12 cellular contexts compared by ENCODE assay signal in genomic region chr18:74806073-74806472, GRCh38.
DNase-seq lines count a peak whose midpoint lies in the region; ATAC-seq and TF ChIP-seq lines count a peak whose summit lies in the region.
"Had no signal": no experiment of that assay in that cellular context is flagged by ENCODE, and none has a peak within 500 bp of the region (broad histone marks: within the 10 kb centered on the region; RNA-seq: fewer than 3 reads in every experiment).

No MANE protein-coding gene starts in this region.

- H3K4me1 Mint-ChIP-seq in stimulated activated effector memory CD8-positive, alpha-beta T cell treated with anti-CD3 and anti-CD28 coated beads, Interleukin-12 subunit alpha, Interleukin-12 subunit beta, amount 100 ng/mL, for 72 hours, result peaks cover 8% of the 10 kb centered on the region

- POLR2A ChIA-PET in HEK293 (lab: Yijun Ruan, JAX) (no interaction called here), RWPE1 (lab: Yijun Ruan, JAX; ENCODE audit: low non-redundant PET) (no interaction called here)

- no peak overlapping the region for H3K9ac ChIP-seq in fibroblast of lung (ENCODE audit: insufficient read depth, low read length)

- H3K4me3 ChIP-seq in HEK293 (ENCODE audit: low read depth, low read length) (no peak overlapping the region), fibroblast of lung (replicated peaks in 1 of 4; ENCODE audit: control extremely low read depth in 1 of 4, insufficient read depth in 1 of 4, low read depth in 3 of 4, low read length in 4 of 4) (peak overlapping the region in 2 of 4 experiments; percentile 4 to 26)

- no peak overlapping the region for H3K4me3 Mint-ChIP-seq in stimulated activated effector memory CD8-positive, alpha-beta T cell treated with anti-CD3 and anti-CD28 coated beads, Interleukin-12 subunit alpha, Interleukin-12 subunit beta, amount 100 ng/mL, for 72 hours
- H3K4me3 Mint-ChIP-seq: naive thymus-derived CD8-positive, alpha-beta T cell had no signal

- H3K9me3 ChIP-seq in HEK293 (ENCODE audit: control insufficient read depth, insufficient read depth, low read depth, low read length), result no peaks in the 10 kb centered on the region
- no peaks in the 10 kb centered on the region for H3K9me3 ChIP-seq in fibroblast of lung (ENCODE audit: control insufficient read depth, insufficient read depth, low read depth, low read length)

- H3K4me1 ChIP-seq in HEK293 (ENCODE audit: control insufficient read depth, insufficient read depth, low read length), result peaks cover 23% of the 10 kb centered on the region
- peaks cover 9% of the 10 kb centered on the region for H3K4me1 ChIP-seq in fibroblast of lung (ENCODE audit: control insufficient read depth, extremely low read depth, insufficient read depth, low read length)

- H2AFZ ChIP-seq in fibroblast of lung (ENCODE audit: low read length), result peak overlapping the region; percentile 25

- ATAC-seq in stimulated activated effector memory CD8-positive, alpha-beta T cell treated with anti-CD3 and anti-CD28 coated beads, Interleukin-12 subunit alpha, Interleukin-12 subunit beta, amount 100 ng/mL, for 72 hours, result no peak
- ATAC-seq in GM19035 (IDR thresholded peaks at IDR 0.05; ENCODE audit: unreplicated experiment), result no peak
- ATAC-seq: naive thymus-derived CD8-positive, alpha-beta T cell had no signal

- peak overlapping the region; percentile 66 for H3K27ac Mint-ChIP-seq in stimulated activated effector memory CD8-positive, alpha-beta T cell treated with anti-CD3 and anti-CD28 coated beads, Interleukin-12 subunit alpha, Interleukin-12 subunit beta, amount 100 ng/mL, for 72 hours
- H3K27ac Mint-ChIP-seq: IgD-negative memory B cell had no signal

- H3K36me3 ChIP-seq in HEK293 (ENCODE audit: control insufficient read depth in 2 of 2, insufficient read depth in 1 of 2, low read length in 2 of 2) (no peaks in the 10 kb centered on the region), fibroblast of lung (ENCODE audit: control insufficient read depth, insufficient read depth, low read length) (no peaks in the 10 kb centered on the region)

- peak; percentile 10 for DNase-seq in RWPE1 (ENCODE audit: low spot score)
- no peak for DNase-seq in fibroblast of lung (ENCODE audit: low read depth in 2 of 2)
- no peak for DNase-seq in stimulated activated effector memory CD8-positive, alpha-beta T cell treated with anti-CD3 and anti-CD28 coated beads, Interleukin-12 subunit alpha, Interleukin-12 subunit beta, amount 100 ng/mL, for 72 hours (ENCODE audit: low spot score in 2 of 2)
- DNase-seq in NCI-H187 (lab: John Stamatoyannopoulos, UW), result no peak
- DNase-seq in NCI-H2171 (lab: John Stamatoyannopoulos, UW), result no peak
- DNase-seq: activated CD4-positive, alpha-beta T cell treated with anti-CD3 and anti-CD28 coated beads, Interleukin-2, amount 50 U/mL, for 4 hours; activated effector memory CD4-positive, alpha-beta T cell treated with anti-CD3 and anti-CD28 coated beads, Interleukin-2, amount 50 U/mL, for 16 hours; naive thymus-derived CD8-positive, alpha-beta T cell; right cardiac atrium had no signal

- no peaks in the 10 kb centered on the region for H4K20me1 ChIP-seq in fibroblast of lung (ENCODE audit: control insufficient read depth, extremely low read depth, insufficient read depth, low read length)

- TF ChIP-seq CTCF in HEK293 (tag by site-specific recombination; IDR thresholded peaks at IDR 0.05), result no peak
- TF ChIP-seq CTCF in RWPE1 (conservative IDR thresholded peaks at IDR 0.05; ENCODE audit: low read depth), result no peak
- no peak for TF ChIP-seq CTCF in fibroblast of lung (conservative IDR thresholded peaks at IDR 0.05 in 1 of 2, IDR thresholded peaks at IDR 0.05 in 1 of 2; ENCODE audit: low read depth in 1 of 2, low read length in 2 of 2)

- no peaks in the 10 kb centered on the region for H3K36me3 Mint-ChIP-seq in stimulated activated effector memory CD8-positive, alpha-beta T cell treated with anti-CD3 and anti-CD28 coated beads, Interleukin-12 subunit alpha, Interleukin-12 subunit beta, amount 100 ng/mL, for 72 hours
- H3K36me3 Mint-ChIP-seq: IgD-negative memory B cell had no signal

- peak overlapping the region; percentile 81 for H3K4me2 ChIP-seq in fibroblast of lung (ENCODE audit: extremely low read depth, insufficient read depth, low read length)

- H3K27ac ChIP-seq in HEK293 (ENCODE audit: extremely low read depth, low read depth, low read length), result no peak overlapping the region
- H3K27ac ChIP-seq in RWPE1, result peak overlapping the region; percentile 68
- peak overlapping the region; percentile 46 for H3K27ac ChIP-seq in fibroblast of lung (ENCODE audit: insufficient read depth, low read length)

- CTCF ChIA-PET in HEK293 (lab: Yijun Ruan, JAX) (interaction anchor here (1.0 to 2.0 kb wide), 2 partner anchors 14 to 675 kb away, joined by 3 to 18 read pairs; no protein-coding TSS in a partner anchor), RWPE1 (lab: Yijun Ruan, JAX) (no interaction called here)

- H3K27me3 ChIP-seq in fibroblast of lung (ENCODE audit: control insufficient read depth, insufficient read depth, low read length), result no peaks in the 10 kb centered on the region

- H3K9me3 Mint-ChIP-seq in stimulated activated effector memory CD8-positive, alpha-beta T cell treated with anti-CD3 and anti-CD28 coated beads, Interleukin-12 subunit alpha, Interleukin-12 subunit beta, amount 100 ng/mL, for 72 hours, result no peaks in the 10 kb centered on the region
- H3K9me3 Mint-ChIP-seq: IgD-negative memory B cell had no signal

- no peaks in the 10 kb centered on the region for H3K79me2 ChIP-seq in fibroblast of lung (ENCODE audit: control insufficient read depth, insufficient read depth, low read length)

TF ChIP-seq in HEK293, 187 proteins besides CTCF, POLR2A, EP300 and RAD21:
- TF ChIP-seq FEZF1 (tag by site-specific recombination; IDR thresholded peaks at IDR 0.05) (peak; percentile 63), ZNF610 (tag by site-specific recombination; IDR thresholded peaks at IDR 0.05; ENCODE audit: borderline replicate concordance) (no peak), ZNF571 (tag by site-specific recombination; IDR thresholded peaks at IDR 0.05) (no peak), ZXDB (tag by site-specific recombination; IDR thresholded peaks at IDR 0.05) (peak; percentile 21; the same call in 1 of the 2 replicates)
